In the genomic region with DNA sequence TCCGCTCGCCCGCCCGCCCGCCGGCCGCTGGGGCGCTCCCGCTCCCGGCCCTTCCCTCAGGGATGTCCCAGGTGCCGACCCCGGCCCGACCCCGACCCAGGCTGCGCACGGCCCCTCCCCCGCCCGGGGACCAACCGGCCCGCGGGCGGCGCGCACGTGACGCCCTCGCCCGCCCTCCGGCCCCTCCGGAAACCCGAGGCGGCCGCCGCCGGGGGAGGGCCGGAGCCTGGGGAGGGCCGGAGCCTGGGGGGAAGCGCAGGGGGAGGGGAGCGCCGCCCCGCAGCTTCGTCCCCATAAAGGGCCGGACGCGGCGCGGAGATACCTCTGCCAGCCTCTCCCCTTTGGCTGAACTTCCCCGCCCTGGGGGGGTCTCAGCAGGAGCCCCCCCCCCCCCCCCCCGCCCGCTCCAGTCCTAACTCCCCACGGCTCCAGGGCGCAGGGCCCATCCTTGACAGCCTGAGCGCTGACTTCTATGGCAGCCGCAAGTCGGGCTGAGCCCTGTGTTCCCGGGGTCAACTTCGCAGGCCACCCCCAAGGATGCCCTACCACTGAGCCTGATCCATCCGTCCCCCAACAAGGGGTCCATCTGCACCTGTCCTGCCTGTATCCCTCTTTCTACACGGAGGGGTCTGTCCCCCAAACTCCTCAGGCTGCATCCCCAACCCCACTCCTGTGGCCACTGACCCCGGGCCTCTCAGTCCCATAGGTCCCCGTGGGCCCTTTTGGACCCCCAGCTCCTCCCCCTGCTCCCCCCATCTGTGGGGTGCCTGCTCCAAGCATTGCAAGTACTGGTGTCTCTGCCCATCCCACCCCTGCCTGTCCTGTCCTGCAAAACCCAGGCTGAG, we compare ENCODE assay signal across 7 cellular contexts. TPM values are rescaled to one million over a fixed set of nuclear protein-coding genes. Genes with fewer than 3 reads are reported as not detected.
A peak's percentile ranks its signal among the peaks of the same experiment; 100 is the strongest.
DNase-seq lines count a peak whose midpoint lies in the region; ATAC-seq and TF ChIP-seq lines count a peak whose summit lies in the region.

Gene MAPK12 (minus strand): TSS at position 69 of the 845 bp plus-strand sequence. CDS start 174 bp downstream, outside the sequence.

- peak; percentile 88 for DNase-seq in GM03348 (ENCODE audit: low spot score)
- no peak for DNase-seq in HFF-Myc (ENCODE audit: extremely low read depth, low read depth)
- peak; percentile 75 for DNase-seq in WERI-Rb-1
- DNase-seq in glomerular visceral epithelial cell (ENCODE audit: extremely low spot score), result peak; percentile 35
- peak; percentile 61 for DNase-seq in progenitor cell of endocrine pancreas (ENCODE audit: low spot score, unreplicated experiment)
- no peak for DNase-seq in KG1 (lab: John Stamatoyannopoulos, UW)

- peak within 1 kb of the TSS; percentile 16 for H3K27ac Mint-ChIP-seq in progenitor cell of endocrine pancreas

- peaks cover 38% of the 10 kb centered on the region for H3K36me3 ChIP-seq in WERI-Rb-1

- peak within 1 kb of the TSS; percentile 72 for H3K4me3 Mint-ChIP-seq in progenitor cell of endocrine pancreas (ENCODE audit: low read depth)

- ATAC-seq in GM18907 (IDR thresholded peaks at IDR 0.05; ENCODE audit: unreplicated experiment), result no peak

- H3K27me3 ChIP-seq in WERI-Rb-1 (ENCODE audit: insufficient read depth, low read depth, severe bottlenecking), result no peaks in the 10 kb centered on the region

- peaks cover 17% of the 10 kb centered on the region for H3K27me3 Mint-ChIP-seq in progenitor cell of endocrine pancreas

- no peak for TF ChIP-seq CTCF in HFF-Myc (IDR thresholded peaks at IDR 0.05; ENCODE audit: low read depth, low read length, missing control alignments)
- TF ChIP-seq CTCF in WERI-Rb-1 (IDR thresholded peaks at IDR 0.05; ENCODE audit: low read depth, low read length), result no peak
- TF ChIP-seq CTCF in progenitor cell of endocrine pancreas (IDR thresholded peaks at IDR 0.05; ENCODE audit: unreplicated experiment), result no peak

- no peaks in the 10 kb centered on the region for H3K36me3 Mint-ChIP-seq in progenitor cell of endocrine pancreas (ENCODE audit: insufficient read depth)

- H3K4me3 ChIP-seq in HFF-Myc (replicated peaks; ENCODE audit: low read depth, low read length) (peak within 1 kb of the TSS; percentile 62), WERI-Rb-1 (ENCODE audit: low read depth, low read length) (peak within 1 kb of the TSS; percentile 77)

- no peaks in the 10 kb centered on the region for H3K9me3 Mint-ChIP-seq in progenitor cell of endocrine pancreas (ENCODE audit: low read depth)

- H3K9me3 ChIP-seq in WERI-Rb-1 (ENCODE audit: severe bottlenecking), result no peaks in the 10 kb centered on the region

- H3K4me1 Mint-ChIP-seq in progenitor cell of endocrine pancreas (ENCODE audit: low read depth), result peaks cover 3% of the 10 kb centered on the region

- peak within 1 kb of the TSS; percentile 80 for H3K27ac ChIP-seq in WERI-Rb-1

RNA-seq across cellular contexts. Expression of gene MAPK12, which starts in this region (rescaled TPM):
- 53.7 and 54.6 TPM in 2 replicates for total RNA-seq in progenitor cell of endocrine pancreas

Comparison
In these comparisons a context has a peak if more than half of its experiments do, and no peak if none do; other contexts are left out.
1. DNase-seq: peak in GM03348 (single experiment), WERI-Rb-1 (single experiment), glomerular visceral epithelial cell (single experiment) and progenitor cell of endocrine pancreas (single experiment); none in HFF-Myc (single experiment) and KG1 (single experiment).